Comparison of ENCODE assay signal across 8 cellular contexts in the genomic region with DNA sequence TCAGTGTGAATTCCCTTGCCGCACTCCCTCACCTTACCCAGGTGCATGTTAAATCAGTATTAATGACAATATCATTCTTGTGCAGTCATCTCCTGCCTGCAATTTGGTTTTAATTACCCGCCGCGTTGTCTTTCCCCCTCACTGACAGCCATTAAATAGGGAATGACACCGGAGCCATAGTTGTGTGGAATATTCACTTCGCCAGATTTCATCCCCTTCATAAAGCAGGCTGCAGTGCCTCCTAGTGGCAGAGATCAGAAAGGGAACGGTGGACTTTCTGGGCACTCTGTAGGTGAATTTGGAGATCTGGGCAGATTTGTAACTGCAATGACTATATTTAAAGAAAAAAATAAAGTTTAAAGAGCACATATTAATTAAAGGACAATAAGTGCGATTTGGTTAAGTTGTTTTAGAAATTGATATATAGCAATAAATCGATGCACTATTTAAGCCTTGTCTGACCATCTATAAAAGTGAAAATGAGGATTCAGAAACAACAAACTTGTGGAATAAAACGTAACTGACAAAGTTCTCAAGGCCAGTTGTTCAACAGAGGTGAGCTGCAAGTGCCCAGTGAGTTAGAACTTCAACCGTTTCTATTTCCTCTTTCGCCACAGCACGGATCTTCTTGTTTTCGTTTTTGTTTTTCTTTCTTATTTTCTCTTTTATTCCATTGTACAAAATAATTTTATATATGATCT.
A peak's percentile ranks its signal among the peaks of the same experiment; 100 is the strongest.
DNase-seq lines count a peak whose midpoint lies in the region; ATAC-seq and TF ChIP-seq lines count a peak whose summit lies in the region.

No MANE protein-coding gene starts in this region.

- DNase-seq in BJ (ENCODE audit: low read depth), result no peak
- DNase-seq in NCI-H187 treated with DMSO at 0.1 percent for 48 hours (lab: John Stamatoyannopoulos, UW), result peak; percentile 22
- DNase-seq in activated CD4-positive, alpha-beta T cell treated with anti-CD3 and anti-CD28 coated beads for 48 hours, result peak; percentile 55
- peak; percentile 29 for DNase-seq in foreskin melanocyte
- DNase-seq in trophoblast cell, result peak; percentile 11 to 80
- no peak for DNase-seq in DMS79 (lab: John Stamatoyannopoulos, UW)

- no peak overlapping the region for H2AK5ac ChIP-seq in trophoblast cell (ENCODE audit: low read length)

- no peaks in the 10 kb centered on the region for H3K79me2 ChIP-seq in trophoblast cell (ENCODE audit: control insufficient read depth, insufficient read depth, low read length, poor library complexity)

- no peak overlapping the region for H3K4me3 ChIP-seq in BJ (ENCODE audit: low read depth, low read length)
- H3K4me3 ChIP-seq in trophoblast cell (ENCODE audit: low read depth, low read length), result no peak overlapping the region

- H3K4me2 ChIP-seq in trophoblast cell (ENCODE audit: low read length), result no peak overlapping the region

- no peak overlapping the region for H2BK120ac ChIP-seq in trophoblast cell (ENCODE audit: insufficient read depth, low read length, poor library complexity)

- CTCF ChIA-PET in BJ (lab: Yijun Ruan, JAX), result interaction anchor here (1.1 to 4.0 kb wide), 7 partner anchors 9 to 1976 kb away, joined by 3 to 17 read pairs (median 5); no protein-coding TSS in a partner anchor

- POLR2A ChIA-PET in BJ (lab: Charles Lee), result no interaction called here

- WGBS in trophoblast cell (ENCODE audit: extremely low coverage, insufficient coverage, insufficient read length), result no CpG with 5 or more reads among the region's 14 CpGs

- no peak overlapping the region for H2BK12ac ChIP-seq in trophoblast cell (ENCODE audit: low read length)

- no peak overlapping the region for H3K14ac ChIP-seq in trophoblast cell (ENCODE audit: low read length)

- H3K36me3 ChIP-seq in BJ (ENCODE audit: control insufficient read depth, insufficient read depth, low read length), result no peaks in the 10 kb centered on the region
- no peaks in the 10 kb centered on the region for H3K36me3 ChIP-seq in trophoblast cell (ENCODE audit: control insufficient read depth in 1 of 2, insufficient read depth in 2 of 2, low read length in 2 of 2)

- H3K18ac ChIP-seq in trophoblast cell (ENCODE audit: low read length), result no peak overlapping the region

- H3K4ac ChIP-seq in trophoblast cell (ENCODE audit: low read depth, low read length), result no peak overlapping the region

- no peak overlapping the region for H3K9ac ChIP-seq in trophoblast cell (ENCODE audit: low read length)

- H4K12ac ChIP-seq in trophoblast cell (ENCODE audit: low read depth, low read length), result no peak overlapping the region

- H3K9me3 ChIP-seq in trophoblast cell (ENCODE audit: insufficient read depth, low read depth, low read length), result peaks cover 2% of the 10 kb centered on the region

- H2BK5ac ChIP-seq in trophoblast cell (ENCODE audit: low read depth, low read length, poor library complexity), result no peak overlapping the region

- H4K8ac ChIP-seq in trophoblast cell (ENCODE audit: low read depth, low read length), result no peak overlapping the region

- ATAC-seq in GM18858 (IDR thresholded peaks at IDR 0.05; ENCODE audit: unreplicated experiment) (peak; percentile 51), GM18907 (IDR thresholded peaks at IDR 0.05; ENCODE audit: unreplicated experiment) (no peak)

- H2AFZ ChIP-seq in trophoblast cell (ENCODE audit: insufficient read depth, low read length, poor library complexity), result no peak overlapping the region

- H3K27me3 ChIP-seq in BJ (ENCODE audit: control insufficient read depth, insufficient read depth, low read length) (no peaks in the 10 kb centered on the region), trophoblast cell (ENCODE audit: insufficient read depth, low read length) (no peaks in the 10 kb centered on the region)

- H3K27ac ChIP-seq in trophoblast cell (ENCODE audit: low read depth, low read length), result no peak overlapping the region

- H4K91ac ChIP-seq in trophoblast cell (ENCODE audit: low read depth, low read length), result no peak overlapping the region

- no peaks in the 10 kb centered on the region for H3K4me1 ChIP-seq in trophoblast cell (ENCODE audit: control insufficient read depth in 1 of 2, insufficient read depth in 2 of 2, low read length in 2 of 2)

- no peak overlapping the region for H3K23ac ChIP-seq in trophoblast cell (ENCODE audit: low read length)

- peak; percentile 87 for TF ChIP-seq CTCF in BJ (IDR thresholded peaks at IDR 0.05; ENCODE audit: insufficient read depth, low read depth, low read length)

- no peaks in the 10 kb centered on the region for H3K79me1 ChIP-seq in trophoblast cell (ENCODE audit: low read length)

Comparison
In these comparisons a context has a peak if more than half of its experiments do, and no peak if none do; other contexts are left out.
1. DNase-seq: peak in NCI-H187 treated with DMSO at 0.1 percent for 48 hours (single experiment), activated CD4-positive, alpha-beta T cell treated with anti-CD3 and anti-CD28 coated beads for 48 hours (single experiment), foreskin melanocyte (single experiment) and trophoblast cell (2 of 2); none in BJ (single experiment) and DMS79 (single experiment).